Comparison of ENCODE assay signal across 11 cellular contexts in genomic region chr2:128404709-128405466, GRCh38.
"Had no signal": no experiment of that assay in that cellular context is flagged by ENCODE, and none has a peak within 500 bp of the region (broad histone marks: within the 10 kb centered on the region; RNA-seq: fewer than 3 reads in every experiment).

No MANE protein-coding gene starts in this region.

- H3K79me2 ChIP-seq: hepatocyte had no signal

- H3K36me3 ChIP-seq: right lobe of liver had no signal

- H3K4me2 ChIP-seq: hepatocyte had no signal

- H3K9me3 ChIP-seq: right lobe of liver had no signal

- DNase-seq: activated CD4-positive, alpha-beta T cell treated with anti-CD3 and anti-CD28 coated beads for 1 hour; activated CD4-positive, alpha-beta T cell treated with anti-CD3 and anti-CD28 coated beads, Interleukin-2, amount 50 U/mL, for 48 hours; activated naive CD4-positive, alpha-beta T cell treated with anti-CD3 and anti-CD28 coated beads for 36 hours; caudate nucleus; erythroblast; naive B cell; stimulated activated CD4-positive, alpha-beta T cell treated with anti-CD3 and anti-CD28 coated beads, Interleukin-12 subunit alpha, Interleukin-12 subunit beta, amount 100 ng/mL, for 4 hours; stimulated activated CD4-positive, alpha-beta T cell treated with anti-CD3 and anti-CD28 coated beads, Interleukin-2, amount 100 ng/mL, for 48 hours; stimulated activated naive CD4-positive, alpha-beta T cell treated with Interleukin-2 at 50 U/mL for 16 hours had no signal

- H3K27ac ChIP-seq: hepatocyte, right lobe of liver had no signal

- H3K27me3 ChIP-seq: hepatocyte, right lobe of liver had no signal

- H3K4me3 ChIP-seq: hepatocyte, right lobe of liver had no signal

- H3K4me1 ChIP-seq: right lobe of liver had no signal
